In the genomic region with DNA sequence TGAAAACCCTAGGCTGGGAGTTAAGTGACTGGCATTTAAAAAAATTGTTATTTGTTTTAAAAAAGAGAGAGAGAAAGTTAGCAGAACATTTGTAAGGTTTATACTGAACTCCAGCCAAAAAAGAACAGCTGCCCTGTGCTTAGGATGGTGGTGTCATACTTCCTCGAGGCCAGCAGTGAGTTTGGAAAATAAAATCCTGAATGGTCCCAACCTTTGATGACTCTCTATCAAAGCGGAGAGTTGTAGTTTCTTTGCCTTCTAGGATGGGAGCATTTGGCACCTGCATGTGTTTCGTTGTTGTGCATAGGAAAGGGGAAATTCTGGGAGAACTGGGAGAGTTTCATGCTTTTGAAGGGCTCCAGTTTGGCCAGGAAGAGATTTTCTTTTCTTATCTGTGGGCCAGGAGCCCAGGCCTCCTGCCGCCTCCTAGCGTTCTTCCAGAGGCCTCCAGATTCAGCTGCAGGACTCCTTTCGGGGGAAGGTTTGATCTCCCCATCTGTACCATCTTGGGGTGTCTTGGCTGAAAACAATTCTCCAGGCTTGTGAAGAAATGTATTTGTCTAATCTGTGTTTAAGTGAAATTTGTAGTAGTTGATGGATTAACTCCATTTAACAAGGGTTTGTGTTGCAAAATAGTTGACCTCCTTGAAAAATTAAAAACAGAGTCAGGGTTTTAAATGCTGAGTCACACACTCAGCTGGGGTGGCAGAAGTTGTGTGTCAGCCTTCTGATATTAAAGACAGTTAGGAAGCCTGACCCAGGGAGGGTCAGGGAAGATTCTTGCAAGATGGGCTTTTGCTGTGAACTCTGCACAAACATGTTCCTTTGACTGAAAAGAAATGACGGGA, we compare ENCODE assay signal across 1 cellular context.
A peak's percentile ranks its signal among the peaks of the same experiment; 100 is the strongest.
TF ChIP-seq lines count a peak whose summit lies in the region.

No MANE protein-coding gene starts in this region.

TF ChIP-seq in K562, 482 proteins besides CTCF, POLR2A, EP300 and RAD21 (continued from another document):
- TF ChIP-seq, protein P1, sequence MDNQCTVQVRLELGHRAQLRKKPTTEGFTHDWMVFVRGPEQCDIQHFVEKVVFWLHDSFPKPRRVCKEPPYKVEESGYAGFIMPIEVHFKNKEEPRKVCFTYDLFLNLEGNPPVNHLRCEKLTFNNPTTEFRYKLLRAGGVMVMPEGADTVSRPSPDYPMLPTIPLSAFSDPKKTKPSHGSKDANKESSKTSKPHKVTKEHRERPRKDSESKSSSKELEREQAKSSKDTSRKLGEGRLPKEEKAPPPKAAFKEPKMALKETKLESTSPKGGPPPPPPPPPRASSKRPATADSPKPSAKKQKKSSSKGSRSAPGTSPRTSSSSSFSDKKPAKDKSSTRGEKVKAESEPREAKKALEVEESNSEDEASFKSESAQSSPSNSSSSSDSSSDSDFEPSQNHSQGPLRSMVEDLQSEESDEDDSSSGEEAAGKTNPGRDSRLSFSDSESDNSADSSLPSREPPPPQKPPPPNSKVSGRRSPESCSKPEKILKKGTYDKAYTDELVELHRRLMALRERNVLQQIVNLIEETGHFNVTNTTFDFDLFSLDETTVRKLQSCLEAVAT (IDR thresholded peaks at IDR 0.05), result no peak
- TF ChIP-seq, protein P2, sequence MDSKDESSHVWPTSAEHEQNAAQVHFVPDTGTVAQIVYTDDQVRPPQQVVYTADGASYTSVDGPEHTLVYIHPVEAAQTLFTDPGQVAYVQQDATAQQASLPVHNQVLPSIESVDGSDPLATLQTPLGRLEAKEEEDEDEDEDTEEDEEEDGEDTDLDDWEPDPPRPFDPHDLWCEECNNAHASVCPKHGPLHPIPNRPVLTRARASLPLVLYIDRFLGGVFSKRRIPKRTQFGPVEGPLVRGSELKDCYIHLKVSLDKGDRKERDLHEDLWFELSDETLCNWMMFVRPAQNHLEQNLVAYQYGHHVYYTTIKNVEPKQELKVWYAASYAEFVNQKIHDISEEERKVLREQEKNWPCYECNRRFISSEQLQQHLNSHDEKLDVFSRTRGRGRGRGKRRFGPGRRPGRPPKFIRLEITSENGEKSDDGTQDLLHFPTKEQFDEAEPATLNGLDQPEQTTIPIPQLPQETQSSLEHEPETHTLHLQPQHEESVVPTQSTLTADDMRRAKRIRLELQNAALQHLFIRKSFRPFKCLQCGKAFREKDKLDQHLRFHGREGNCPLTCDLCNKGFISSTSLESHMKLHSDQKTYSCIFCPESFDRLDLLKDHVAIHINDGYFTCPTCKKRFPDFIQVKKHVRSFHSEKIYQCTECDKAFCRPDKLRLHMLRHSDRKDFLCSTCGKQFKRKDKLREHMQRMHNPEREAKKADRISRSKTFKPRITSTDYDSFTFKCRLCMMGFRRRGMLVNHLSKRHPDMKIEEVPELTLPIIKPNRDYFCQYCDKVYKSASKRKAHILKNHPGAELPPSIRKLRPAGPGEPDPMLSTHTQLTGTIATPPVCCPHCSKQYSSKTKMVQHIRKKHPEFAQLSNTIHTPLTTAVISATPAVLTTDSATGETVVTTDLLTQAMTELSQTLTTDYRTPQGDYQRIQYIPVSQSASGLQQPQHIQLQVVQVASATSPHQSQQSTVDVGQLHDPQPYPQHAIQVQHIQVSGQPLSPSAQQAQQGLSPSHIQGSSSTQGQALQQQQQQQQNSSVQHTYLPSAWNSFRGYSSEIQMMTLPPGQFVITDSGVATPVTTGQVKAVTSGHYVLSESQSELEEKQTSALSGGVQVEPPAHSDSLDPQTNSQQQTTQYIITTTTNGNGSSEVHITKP (IDR thresholded peaks at IDR 0.05; ENCODE audit: partially characterized antibody), result no peak
- TF ChIP-seq NFIC (IDR thresholded peaks at IDR 0.05) (no peak), NELFE (IDR thresholded peaks at IDR 0.05; ENCODE audit: insufficient read depth, insufficient read length) (no peak), ZFPM2 (CRISPR knock-in tag; IDR thresholded peaks at IDR 0.05) (no peak), U2AF1 (optimal IDR thresholded peaks at IDR 0.05; ENCODE audit: low read depth, low read length) (no peak), HDAC1 (IDR thresholded peaks at IDR 0.05) (no peak), GABPB1 (CRISPR knock-in tag; IDR thresholded peaks at IDR 0.05) (no peak), ZNF224 (CRISPR knock-in tag; IDR thresholded peaks at IDR 0.05) (no peak), ELF2 (CRISPR knock-in tag; IDR thresholded peaks at IDR 0.05) (no peak), MAFF (IDR thresholded peaks at IDR 0.05; ENCODE audit: low read length) (peak; percentile 78), CBX3 (IDR thresholded peaks at IDR 0.05; ENCODE audit: borderline replicate concordance in 1 of 2, low read length in 2 of 2) (no peak), RFX7 (CRISPR knock-in tag; IDR thresholded peaks at IDR 0.05) (no peak), ERF (CRISPR knock-in tag; IDR thresholded peaks at IDR 0.05) (no peak), HMG20A (CRISPR knock-in tag; conservative IDR thresholded peaks at IDR 0.05) (no peak), ZNF384 (IDR thresholded peaks at IDR 0.05; ENCODE audit: low read depth, low read length) (no peak), ZNF830 (CRISPR knock-in tag; IDR thresholded peaks at IDR 0.05) (no peak), DPF2 (IDR thresholded peaks at IDR 0.05) (peak; percentile 63; the same call in 1 of the 2 replicates), MTA1 (IDR thresholded peaks at IDR 0.05; ENCODE audit: borderline replicate concordance) (no peak)
- TF ChIP-seq, protein P3, sequence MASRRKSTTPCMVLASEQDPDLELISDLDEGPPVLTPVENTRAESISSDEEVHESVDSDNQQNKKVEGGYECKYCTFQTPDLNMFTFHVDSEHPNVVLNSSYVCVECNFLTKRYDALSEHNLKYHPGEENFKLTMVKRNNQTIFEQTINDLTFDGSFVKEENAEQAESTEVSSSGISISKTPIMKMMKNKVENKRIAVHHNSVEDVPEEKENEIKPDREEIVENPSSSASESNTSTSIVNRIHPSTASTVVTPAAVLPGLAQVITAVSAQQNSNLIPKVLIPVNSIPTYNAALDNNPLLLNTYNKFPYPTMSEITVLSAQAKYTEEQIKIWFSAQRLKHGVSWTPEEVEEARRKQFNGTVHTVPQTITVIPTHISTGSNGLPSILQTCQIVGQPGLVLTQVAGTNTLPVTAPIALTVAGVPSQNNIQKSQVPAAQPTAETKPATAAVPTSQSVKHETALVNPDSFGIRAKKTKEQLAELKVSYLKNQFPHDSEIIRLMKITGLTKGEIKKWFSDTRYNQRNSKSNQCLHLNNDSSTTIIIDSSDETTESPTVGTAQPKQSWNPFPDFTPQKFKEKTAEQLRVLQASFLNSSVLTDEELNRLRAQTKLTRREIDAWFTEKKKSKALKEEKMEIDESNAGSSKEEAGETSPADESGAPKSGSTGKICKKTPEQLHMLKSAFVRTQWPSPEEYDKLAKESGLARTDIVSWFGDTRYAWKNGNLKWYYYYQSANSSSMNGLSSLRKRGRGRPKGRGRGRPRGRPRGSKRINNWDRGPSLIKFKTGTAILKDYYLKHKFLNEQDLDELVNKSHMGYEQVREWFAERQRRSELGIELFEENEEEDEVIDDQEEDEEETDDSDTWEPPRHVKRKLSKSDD (conservative IDR thresholded peaks at IDR 0.05; ENCODE audit: low read length), result no peak
- TF ChIP-seq, protein P4, sequence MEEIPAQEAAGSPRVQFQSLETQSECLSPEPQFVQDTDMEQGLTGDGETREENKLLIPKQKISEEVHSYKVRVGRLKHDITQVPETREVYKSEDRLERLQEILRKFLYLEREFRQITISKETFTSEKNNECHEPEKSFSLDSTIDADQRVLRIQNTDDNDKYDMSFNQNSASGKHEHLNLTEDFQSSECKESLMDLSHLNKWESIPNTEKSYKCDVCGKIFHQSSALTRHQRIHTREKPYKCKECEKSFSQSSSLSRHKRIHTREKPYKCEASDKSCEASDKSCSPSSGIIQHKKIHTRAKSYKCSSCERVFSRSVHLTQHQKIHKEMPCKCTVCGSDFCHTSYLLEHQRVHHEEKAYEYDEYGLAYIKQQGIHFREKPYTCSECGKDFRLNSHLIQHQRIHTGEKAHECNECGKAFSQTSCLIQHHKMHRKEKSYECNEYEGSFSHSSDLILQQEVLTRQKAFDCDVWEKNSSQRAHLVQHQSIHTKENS (CRISPR knock-in tag; IDR thresholded peaks at IDR 0.05), result no peak
TF ChIP-seq in K562: peak in this region for 15.
